26 cellular contexts compared by ENCODE assay signal in the genomic region with DNA sequence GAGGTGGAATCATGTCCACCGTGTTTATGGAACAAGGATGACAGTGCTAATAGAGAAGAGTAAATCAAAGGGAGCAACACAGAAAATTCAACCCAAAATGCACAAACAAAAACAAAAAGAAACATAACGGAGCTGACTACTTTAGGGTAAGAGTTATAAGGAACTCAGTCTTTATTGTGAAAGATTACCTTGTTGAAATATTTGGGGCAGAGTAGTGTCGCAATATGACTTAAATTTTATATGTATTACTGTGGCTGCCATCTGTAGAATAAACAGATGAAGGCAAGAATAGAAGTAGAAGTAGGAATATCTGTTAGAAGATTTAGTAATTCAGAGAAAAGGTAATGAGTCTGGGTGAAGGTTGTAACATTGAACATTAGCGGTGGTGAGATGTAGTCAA.
"Had no signal": no experiment of that assay in that cellular context is flagged by ENCODE, and none has a peak within 500 bp of the region (broad histone marks: within the 10 kb centered on the region; RNA-seq: fewer than 3 reads in every experiment).

No MANE protein-coding gene starts in this region.

- H2AFZ ChIP-seq: hepatocyte had no signal

- H3K27ac ChIP-seq: esophagus muscularis mucosa, foreskin keratinocyte, gastroesophageal sphincter, heart left ventricle, hepatocyte, neutrophil, pancreas, suprapubic skin, transverse colon, upper lobe of right lung, uterus had no signal

- H3K9me3 ChIP-seq: esophagus muscularis mucosa, neutrophil, pancreas, suprapubic skin, transverse colon, upper lobe of right lung, uterus had no signal

- H3K36me3 ChIP-seq: esophagus muscularis mucosa, gastroesophageal sphincter, heart left ventricle, neutrophil, pancreas, suprapubic skin, transverse colon, upper lobe of right lung, uterus had no signal

- DNase-seq: dermis blood vessel endothelial cell; effector memory CD4-positive, alpha-beta T cell; foreskin keratinocyte; heart left ventricle; kidney; natural killer cell; pancreas; retina; stimulated activated CD4-positive, alpha-beta T cell treated with anti-CD3 and anti-CD28 coated beads, Interleukin-12 subunit alpha, Interleukin-12 subunit beta, amount 100 ng/mL, for 4 hours; stimulated activated CD4-positive, alpha-beta T cell treated with anti-CD3 and anti-CD28 coated beads, Interleukin-1b, Interleukin-23, amount 100 ng/mL, for 48 hours; stimulated activated CD4-positive, alpha-beta T cell treated with anti-CD3 and anti-CD28 coated beads, Interleukin-4, amount 100 ng/mL, for 1 hour; stimulated activated CD8-positive, alpha-beta memory T cell treated with anti-CD3 and anti-CD28 coated beads, Interleukin-4, amount 100 ng/mL, for 48 hours; stimulated activated naive CD4-positive, alpha-beta T cell; stimulated activated naive CD8-positive, alpha-beta T cell treated with anti-CD3 and anti-CD28 coated beads, Interleukin-15, amount 100 ng/mL, for 72 hours; transverse colon; upper lobe of right lung; uterus had no signal

- H3K4me1 ChIP-seq: esophagus muscularis mucosa, foreskin keratinocyte, gastroesophageal sphincter, heart left ventricle, suprapubic skin, transverse colon, upper lobe of right lung, uterus had no signal

- H3K4me3 ChIP-seq: esophagus muscularis mucosa, gastroesophageal sphincter, heart left ventricle, hepatocyte, lung, pancreas, smooth muscle cell, suprapubic skin, transverse colon, upper lobe of right lung, uterus had no signal

- H3K79me2 ChIP-seq: hepatocyte had no signal

- H3K27me3 ChIP-seq: esophagus muscularis mucosa, foreskin keratinocyte, gastroesophageal sphincter, heart left ventricle, hepatocyte, neutrophil, pancreas, suprapubic skin, transverse colon, upper lobe of right lung, uterus had no signal

- ATAC-seq: foreskin keratinocyte; gastroesophageal sphincter; heart left ventricle; left lobe of liver; natural killer cell; pancreas; sciatic nerve; stimulated activated naive CD8-positive, alpha-beta T cell treated with anti-CD3 and anti-CD28 coated beads, Interleukin-15, amount 100 ng/mL, for 72 hours; upper lobe of right lung had no signal

- H3K4me2 ChIP-seq: hepatocyte, smooth muscle cell had no signal
